8 cellular contexts compared by ENCODE assay signal in the genomic region with DNA sequence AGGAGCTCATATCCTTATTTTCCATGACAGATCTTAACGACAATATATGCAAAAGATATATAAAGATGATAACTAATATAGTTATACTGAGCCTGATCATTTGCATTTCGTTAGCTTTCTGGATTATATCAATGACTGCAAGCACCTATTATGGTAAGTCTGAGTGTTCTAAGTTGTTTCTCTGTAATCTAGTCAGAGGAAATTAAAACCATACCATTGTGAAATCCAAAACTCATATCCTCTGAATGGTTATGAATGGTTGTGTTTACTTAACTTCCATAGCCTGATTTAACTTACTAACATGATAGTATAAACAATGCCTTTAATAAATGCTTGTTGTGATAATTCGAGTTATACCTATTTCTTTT. TPM values are rescaled to one million over a fixed set of nuclear protein-coding genes. Genes with fewer than 3 reads are reported as not detected.
DNase-seq lines count a peak whose midpoint lies in the region; ATAC-seq and TF ChIP-seq lines count a peak whose summit lies in the region.

No MANE protein-coding gene starts in this region.

- H3K4me3 Mint-ChIP-seq in stimulated activated naive CD8-positive, alpha-beta T cell treated with anti-CD3 and anti-CD28 coated beads, Interleukin-15, Interleukin-2, amounts not matched to agents 100 ng/mL and 50 ng/mL, for 24 hours, result peak overlapping the region; percentile 91
- H3K4me3 Mint-ChIP-seq in activated naive CD8-positive, alpha-beta T cell treated with anti-CD3 and anti-CD28 coated beads, Interleukin-2, amount 10 ng/mL, durations not matched to agents 7 days and 5 days, result peak overlapping the region; percentile 98
- peak overlapping the region; percentile 95 for H3K4me3 Mint-ChIP-seq in type B pancreatic cell

- peak overlapping the region; percentile 95 for H3K27ac ChIP-seq in left lung

- no peak for TF ChIP-seq CTCF in left lung (IDR thresholded peaks at IDR 0.05)
- TF ChIP-seq CTCF in type B pancreatic cell (conservative IDR thresholded peaks at IDR 0.05), result peak; percentile 10

- H3K27ac Mint-ChIP-seq in stimulated activated naive CD8-positive, alpha-beta T cell treated with anti-CD3 and anti-CD28 coated beads, Interleukin-15, Interleukin-2, amounts not matched to agents 100 ng/mL and 50 ng/mL, for 24 hours, result peak overlapping the region; percentile 93
- peak overlapping the region; percentile 98 for H3K27ac Mint-ChIP-seq in activated naive CD8-positive, alpha-beta T cell treated with anti-CD3 and anti-CD28 coated beads, Interleukin-2, amount 10 ng/mL, durations not matched to agents 7 days and 5 days
- peak overlapping the region; percentile 89 for H3K27ac Mint-ChIP-seq in type B pancreatic cell

- POLR2A ChIA-PET in activated naive CD8-positive, alpha-beta T cell treated with anti-CD3 and anti-CD28 coated beads, Interleukin-2, amount 10 ng/mL, durations not matched to agents 7 days and 5 days (lab: Charles Lee), result interaction anchor here (0.6 to 5.5 kb wide), 8 partner anchors 21 to 1164 kb away, joined by 3 to 127 read pairs (median 3); partner anchors contain the start of genes RAB21, THAP2 and ZFC3H1

- intact Hi-C loops in left lung (cut with DNase I), result no loop called here

- no peaks in the 10 kb centered on the region for H3K27me3 Mint-ChIP-seq in stimulated activated naive CD8-positive, alpha-beta T cell treated with anti-CD3 and anti-CD28 coated beads, Interleukin-15, Interleukin-2, amounts not matched to agents 100 ng/mL and 50 ng/mL, for 24 hours
- no peaks in the 10 kb centered on the region for H3K27me3 Mint-ChIP-seq in activated naive CD8-positive, alpha-beta T cell treated with anti-CD3 and anti-CD28 coated beads, Interleukin-2, amount 10 ng/mL, durations not matched to agents 7 days and 5 days
- no peaks in the 10 kb centered on the region for H3K27me3 Mint-ChIP-seq in type B pancreatic cell

- H3K36me3 Mint-ChIP-seq in stimulated activated naive CD8-positive, alpha-beta T cell treated with anti-CD3 and anti-CD28 coated beads, Interleukin-15, Interleukin-2, amounts not matched to agents 100 ng/mL and 50 ng/mL, for 24 hours (ENCODE audit: low read depth), result peaks cover 1% of the 10 kb centered on the region
- peaks cover 2% of the 10 kb centered on the region for H3K36me3 Mint-ChIP-seq in activated naive CD8-positive, alpha-beta T cell treated with anti-CD3 and anti-CD28 coated beads, Interleukin-2, amount 10 ng/mL, durations not matched to agents 7 days and 5 days
- no peaks in the 10 kb centered on the region for H3K36me3 Mint-ChIP-seq in type B pancreatic cell

- H3K4me1 ChIP-seq in left lung, result peaks cover 10 to 21% of the 10 kb centered on the region in 2 donors

- H3K4me3 ChIP-seq in left lung, result peak overlapping the region; percentile 61 to 70

- peaks cover 54% of the 10 kb centered on the region for H3K4me1 Mint-ChIP-seq in stimulated activated naive CD8-positive, alpha-beta T cell treated with anti-CD3 and anti-CD28 coated beads, Interleukin-15, Interleukin-2, amounts not matched to agents 100 ng/mL and 50 ng/mL, for 24 hours (ENCODE audit: low read depth)
- peaks cover 18% of the 10 kb centered on the region for H3K4me1 Mint-ChIP-seq in activated naive CD8-positive, alpha-beta T cell treated with anti-CD3 and anti-CD28 coated beads, Interleukin-2, amount 10 ng/mL, durations not matched to agents 7 days and 5 days
- peaks cover 10% of the 10 kb centered on the region for H3K4me1 Mint-ChIP-seq in type B pancreatic cell (ENCODE audit: unreplicated experiment)

- no peak for ATAC-seq in stimulated activated naive CD8-positive, alpha-beta T cell treated with anti-CD3 and anti-CD28 coated beads, Interleukin-15, Interleukin-2, amounts not matched to agents 100 U/mL and 50 U/mL, for 24 hours
- no peak for ATAC-seq in activated naive CD8-positive, alpha-beta T cell treated with anti-CD3 and anti-CD28 coated beads, Interleukin-2, amount 10 ng/mL, durations not matched to agents 7 days and 5 days (ENCODE audit: low read depth)
- ATAC-seq in left lung, result peak; percentile 5

- no peaks in the 10 kb centered on the region for H3K9me3 ChIP-seq in left lung

- H3K27me3 ChIP-seq in left lung, result no peaks in the 10 kb centered on the region

- no peaks in the 10 kb centered on the region for H3K36me3 ChIP-seq in left lung

- no peaks in the 10 kb centered on the region for H3K9me3 Mint-ChIP-seq in stimulated activated naive CD8-positive, alpha-beta T cell treated with anti-CD3 and anti-CD28 coated beads, Interleukin-15, Interleukin-2, amounts not matched to agents 100 ng/mL and 50 ng/mL, for 24 hours
- H3K9me3 Mint-ChIP-seq in activated naive CD8-positive, alpha-beta T cell treated with anti-CD3 and anti-CD28 coated beads, Interleukin-2, amount 10 ng/mL, durations not matched to agents 7 days and 5 days, result no peaks in the 10 kb centered on the region
- H3K9me3 Mint-ChIP-seq in type B pancreatic cell, result no peaks in the 10 kb centered on the region

- no peak for DNase-seq in stimulated activated naive CD8-positive, alpha-beta T cell treated with anti-CD3 and anti-CD28 coated beads, Interleukin-15, Interleukin-2, amounts not matched to agents 100 U/mL and 50 U/mL, for 24 hours
- DNase-seq in activated naive CD8-positive, alpha-beta T cell treated with anti-CD3 and anti-CD28 coated beads, Interleukin-2, amount 10 ng/mL, durations not matched to agents 7 days and 5 days, result no peak
- DNase-seq in left lung (no peak), type B pancreatic cell (ENCODE audit: extremely low spot score, unreplicated experiment) (no peak), D341Med (ENCODE audit: low spot score) (no peak), foreskin melanocyte (no peak), SHP77 treated with DMSO at 0.1 percent for 48 hours (lab: John Stamatoyannopoulos, UW) (no peak)

RNA-seq across cellular contexts. Expression of gene TMEM19, which starts 0.8 kb away (rescaled TPM):
- total RNA-seq in activated naive CD8-positive, alpha-beta T cell treated with anti-CD3 and anti-CD28 coated beads, Interleukin-2, amount 10 ng/mL, durations not matched to agents 7 days and 5 days, result 10 to 100 TPM; 17.0 to 18.5 TPM
- total RNA-seq in left lung, result 10 to 100 TPM; 33.4 to 35.0 TPM
- total RNA-seq in type B pancreatic cell (ENCODE audit: low replicate concordance), result 11.4 and 15.3 TPM in 2 replicates

RNA-seq across cellular contexts. Expression of gene THAP2, which starts 22.5 kb away (rescaled TPM):
- 1 to 10 TPM; 5.7 to 8.4 TPM for total RNA-seq in activated naive CD8-positive, alpha-beta T cell treated with anti-CD3 and anti-CD28 coated beads, Interleukin-2, amount 10 ng/mL, durations not matched to agents 7 days and 5 days
- 1 to 10 TPM; 5.2 to 5.9 TPM for total RNA-seq in left lung
- total RNA-seq in type B pancreatic cell (ENCODE audit: low replicate concordance), result 4.9 and 8.9 TPM in 2 replicates

RNA-seq across cellular contexts. Expression of gene ZFC3H1, which starts 23.0 kb away (rescaled TPM):
- 10 to 100 TPM; 70.2 to 78.3 TPM for total RNA-seq in activated naive CD8-positive, alpha-beta T cell treated with anti-CD3 and anti-CD28 coated beads, Interleukin-2, amount 10 ng/mL, durations not matched to agents 7 days and 5 days
- 10 to 100 TPM; 40.7 to 50.7 TPM for total RNA-seq in left lung
- total RNA-seq in type B pancreatic cell (ENCODE audit: low replicate concordance), result 35.8 and 38.2 TPM in 2 replicates
